In the genomic region with DNA sequence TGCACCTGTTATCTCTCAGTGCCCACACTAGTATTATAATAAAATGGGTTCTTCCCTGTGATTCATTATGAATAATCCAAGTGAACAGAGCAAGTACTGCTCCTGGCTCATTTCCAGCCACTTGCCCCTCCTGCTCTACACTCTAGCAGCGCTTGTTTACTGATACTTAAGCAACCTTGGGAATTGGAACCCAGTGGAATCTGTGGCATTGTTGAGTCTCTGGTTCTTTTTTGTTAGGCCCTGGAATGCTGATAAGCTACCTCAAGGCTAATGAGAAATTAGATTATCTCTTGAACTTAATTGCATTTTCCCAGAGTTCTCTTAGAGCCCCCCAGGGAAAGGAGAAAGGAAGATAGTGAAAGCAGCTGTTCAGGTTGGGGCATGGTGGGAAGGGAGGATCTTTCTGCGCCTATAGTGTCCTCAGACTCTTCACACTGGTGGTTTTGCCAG, we compare ENCODE assay signal across 1 cellular context.
TF ChIP-seq lines count a peak whose summit lies in the region.

No MANE protein-coding gene starts in this region.

TF ChIP-seq in HEK293, 187 proteins besides CTCF, POLR2A, EP300 and RAD21 (continued from another document):
- TF ChIP-seq, protein P1, sequence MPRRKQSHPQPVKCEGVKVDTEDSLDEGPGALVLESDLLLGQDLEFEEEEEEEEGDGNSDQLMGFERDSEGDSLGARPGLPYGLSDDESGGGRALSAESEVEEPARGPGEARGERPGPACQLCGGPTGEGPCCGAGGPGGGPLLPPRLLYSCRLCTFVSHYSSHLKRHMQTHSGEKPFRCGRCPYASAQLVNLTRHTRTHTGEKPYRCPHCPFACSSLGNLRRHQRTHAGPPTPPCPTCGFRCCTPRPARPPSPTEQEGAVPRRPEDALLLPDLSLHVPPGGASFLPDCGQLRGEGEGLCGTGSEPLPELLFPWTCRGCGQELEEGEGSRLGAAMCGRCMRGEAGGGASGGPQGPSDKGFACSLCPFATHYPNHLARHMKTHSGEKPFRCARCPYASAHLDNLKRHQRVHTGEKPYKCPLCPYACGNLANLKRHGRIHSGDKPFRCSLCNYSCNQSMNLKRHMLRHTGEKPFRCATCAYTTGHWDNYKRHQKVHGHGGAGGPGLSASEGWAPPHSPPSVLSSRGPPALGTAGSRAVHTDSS (tag by site-specific recombination; IDR thresholded peaks at IDR 0.05), result no peak
- TF ChIP-seq ZNF391 (tag by site-specific recombination; IDR thresholded peaks at IDR 0.05; ENCODE audit: borderline replicate concordance, low read depth), result no peak
- TF ChIP-seq ZBTB48 (tag by site-specific recombination; IDR thresholded peaks at IDR 0.05), result no peak
- TF ChIP-seq ZNF518A (tag by site-specific recombination; conservative IDR thresholded peaks at IDR 0.05; ENCODE audit: low read depth), result no peak
- no peak for TF ChIP-seq ZNF580 (tag by site-specific recombination; IDR thresholded peaks at IDR 0.05)
- TF ChIP-seq ZNF747 (tag by site-specific recombination; IDR thresholded peaks at IDR 0.05), result no peak
- TF ChIP-seq ZNF23 (tag by site-specific recombination; IDR thresholded peaks at IDR 0.05; ENCODE audit: borderline replicate concordance), result no peak
- TF ChIP-seq ZNF138 (tag by site-specific recombination; IDR thresholded peaks at IDR 0.05; ENCODE audit: borderline replicate concordance), result no peak
- peak; percentile 19; the same call in 1 of the 2 replicates for TF ChIP-seq ZBTB17 (tag by site-specific recombination; IDR thresholded peaks at IDR 0.05)
- TF ChIP-seq, protein P2, sequence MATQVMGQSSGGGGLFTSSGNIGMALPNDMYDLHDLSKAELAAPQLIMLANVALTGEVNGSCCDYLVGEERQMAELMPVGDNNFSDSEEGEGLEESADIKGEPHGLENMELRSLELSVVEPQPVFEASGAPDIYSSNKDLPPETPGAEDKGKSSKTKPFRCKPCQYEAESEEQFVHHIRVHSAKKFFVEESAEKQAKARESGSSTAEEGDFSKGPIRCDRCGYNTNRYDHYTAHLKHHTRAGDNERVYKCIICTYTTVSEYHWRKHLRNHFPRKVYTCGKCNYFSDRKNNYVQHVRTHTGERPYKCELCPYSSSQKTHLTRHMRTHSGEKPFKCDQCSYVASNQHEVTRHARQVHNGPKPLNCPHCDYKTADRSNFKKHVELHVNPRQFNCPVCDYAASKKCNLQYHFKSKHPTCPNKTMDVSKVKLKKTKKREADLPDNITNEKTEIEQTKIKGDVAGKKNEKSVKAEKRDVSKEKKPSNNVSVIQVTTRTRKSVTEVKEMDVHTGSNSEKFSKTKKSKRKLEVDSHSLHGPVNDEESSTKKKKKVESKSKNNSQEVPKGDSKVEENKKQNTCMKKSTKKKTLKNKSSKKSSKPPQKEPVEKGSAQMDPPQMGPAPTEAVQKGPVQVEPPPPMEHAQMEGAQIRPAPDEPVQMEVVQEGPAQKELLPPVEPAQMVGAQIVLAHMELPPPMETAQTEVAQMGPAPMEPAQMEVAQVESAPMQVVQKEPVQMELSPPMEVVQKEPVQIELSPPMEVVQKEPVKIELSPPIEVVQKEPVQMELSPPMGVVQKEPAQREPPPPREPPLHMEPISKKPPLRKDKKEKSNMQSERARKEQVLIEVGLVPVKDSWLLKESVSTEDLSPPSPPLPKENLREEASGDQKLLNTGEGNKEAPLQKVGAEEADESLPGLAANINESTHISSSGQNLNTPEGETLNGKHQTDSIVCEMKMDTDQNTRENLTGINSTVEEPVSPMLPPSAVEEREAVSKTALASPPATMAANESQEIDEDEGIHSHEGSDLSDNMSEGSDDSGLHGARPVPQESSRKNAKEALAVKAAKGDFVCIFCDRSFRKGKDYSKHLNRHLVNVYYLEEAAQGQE (tag by site-specific recombination; IDR thresholded peaks at IDR 0.05), result no peak
- no peak for TF ChIP-seq ZNF10 (tag by site-specific recombination; IDR thresholded peaks at IDR 0.05)
- no peak for TF ChIP-seq ZNF174 (tag by site-specific recombination; IDR thresholded peaks at IDR 0.05)
- 0 out of 2 replicates have a peak, but pooled peaks have one; percentile 12 for TF ChIP-seq FEZF1 (tag by site-specific recombination; IDR thresholded peaks at IDR 0.05)
- TF ChIP-seq, protein P3, sequence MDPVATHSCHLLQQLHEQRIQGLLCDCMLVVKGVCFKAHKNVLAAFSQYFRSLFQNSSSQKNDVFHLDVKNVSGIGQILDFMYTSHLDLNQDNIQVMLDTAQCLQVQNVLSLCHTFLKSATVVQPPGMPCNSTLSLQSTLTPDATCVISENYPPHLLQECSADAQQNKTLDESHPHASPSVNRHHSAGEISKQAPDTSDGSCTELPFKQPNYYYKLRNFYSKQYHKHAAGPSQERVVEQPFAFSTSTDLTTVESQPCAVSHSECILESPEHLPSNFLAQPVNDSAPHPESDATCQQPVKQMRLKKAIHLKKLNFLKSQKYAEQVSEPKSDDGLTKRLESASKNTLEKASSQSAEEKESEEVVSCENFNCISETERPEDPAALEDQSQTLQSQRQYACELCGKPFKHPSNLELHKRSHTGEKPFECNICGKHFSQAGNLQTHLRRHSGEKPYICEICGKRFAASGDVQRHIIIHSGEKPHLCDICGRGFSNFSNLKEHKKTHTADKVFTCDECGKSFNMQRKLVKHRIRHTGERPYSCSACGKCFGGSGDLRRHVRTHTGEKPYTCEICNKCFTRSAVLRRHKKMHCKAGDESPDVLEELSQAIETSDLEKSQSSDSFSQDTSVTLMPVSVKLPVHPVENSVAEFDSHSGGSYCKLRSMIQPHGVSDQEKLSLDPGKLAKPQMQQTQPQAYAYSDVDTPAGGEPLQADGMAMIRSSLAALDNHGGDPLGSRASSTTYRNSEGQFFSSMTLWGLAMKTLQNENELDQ (tag by site-specific recombination; IDR thresholded peaks at IDR 0.05; ENCODE audit: low read depth), result no peak
- TF ChIP-seq, protein P4, sequence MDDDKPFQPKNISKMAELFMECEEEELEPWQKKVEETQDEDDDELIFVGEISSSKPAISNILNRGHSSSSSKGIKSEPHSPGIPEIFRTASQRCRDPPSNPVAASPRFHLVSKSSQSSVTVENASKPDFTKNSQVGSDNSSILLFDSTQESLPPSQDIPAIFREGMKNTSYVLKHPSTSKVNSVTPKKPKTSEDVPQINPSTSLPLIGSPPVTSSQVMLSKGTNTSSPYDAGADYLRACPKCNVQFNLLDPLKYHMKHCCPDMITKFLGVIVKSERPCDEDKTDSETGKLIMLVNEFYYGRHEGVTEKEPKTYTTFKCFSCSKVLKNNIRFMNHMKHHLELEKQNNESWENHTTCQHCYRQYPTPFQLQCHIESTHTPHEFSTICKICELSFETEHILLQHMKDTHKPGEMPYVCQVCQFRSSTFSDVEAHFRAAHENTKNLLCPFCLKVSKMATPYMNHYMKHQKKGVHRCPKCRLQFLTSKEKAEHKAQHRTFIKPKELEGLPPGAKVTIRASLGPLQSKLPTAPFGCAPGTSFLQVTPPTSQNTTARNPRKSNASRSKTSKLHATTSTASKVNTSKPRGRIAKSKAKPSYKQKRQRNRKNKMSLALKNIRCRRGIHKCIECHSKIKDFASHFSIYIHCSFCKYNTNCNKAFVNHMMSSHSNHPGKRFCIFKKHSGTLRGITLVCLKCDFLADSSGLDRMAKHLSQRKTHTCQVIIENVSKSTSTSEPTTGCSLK (tag by site-specific recombination; IDR thresholded peaks at IDR 0.05), result no peak
